Comparison of ENCODE assay signal across 21 cellular contexts in genomic region chrX:136047001-136047642, GRCh38.
A peak's percentile ranks its signal among the peaks of the same experiment; 100 is the strongest.
DNase-seq lines count a peak whose midpoint lies in the region; TF ChIP-seq lines count a peak whose summit lies in the region.
"Had no signal": no experiment of that assay in that cellular context is flagged by ENCODE, and none has a peak within 500 bp of the region (broad histone marks: within the 10 kb centered on the region; RNA-seq: fewer than 3 reads in every experiment).

No MANE protein-coding gene starts in this region.

- H3K4me3 ChIP-seq in adipocyte (ENCODE audit: low read length) (no peak overlapping the region), smooth muscle cell (no peak overlapping the region)
- H3K4me3 ChIP-seq: suprapubic skin had no signal

- TF ChIP-seq CTCF in smooth muscle cell (IDR thresholded peaks at IDR 0.05; ENCODE audit: borderline replicate concordance, insufficient read depth, poor library complexity, severe bottlenecking) = no peak

- peak; percentile 67 for DNase-seq in HCEC 1CT
- peak; percentile 42 for DNase-seq in adipocyte (ENCODE audit: low read depth)
- peak; percentile 6 for DNase-seq in kidney glomerular epithelial cell (lab: John Stamatoyannopoulos, UW)
- no peak for DNase-seq in smooth muscle cell (lab: John Stamatoyannopoulos, UW; ENCODE audit: unreplicated experiment)
- no peak for DNase-seq in islet precursor cell
- no peak for DNase-seq in nucleus accumbens (lab: John Stamatoyannopoulos, UW)
- DNase-seq in stimulated activated CD4-positive, alpha-beta T cell treated with anti-CD3 and anti-CD28 coated beads, Interleukin-1b, Interleukin-23, amount 100 ng/mL, for 48 hours = no peak
- no peak for DNase-seq in NCI-H69 (lab: John Stamatoyannopoulos, UW)
- DNase-seq: activated CD4-positive, alpha-beta T cell treated with anti-CD3 and anti-CD28 coated beads, Interleukin-2, amount 50 U/mL, for 4 hours; activated gamma-delta T cell; CD4-positive, alpha-beta memory T cell; DMS79 treated with DMSO at 0.1 percent for 48 hours; hypothalamus; KBM-7; kidney; natural killer cell; NCI-H1092; NCI-H510A treated with DMSO at 0.1 percent for 48 hours; SHP77; stimulated activated CD4-positive, alpha-beta T cell treated with anti-CD3 and anti-CD28 coated beads, Interleukin-12 subunit alpha, Interleukin-12 subunit beta, amount 100 ng/mL, for 4 hours had no signal

- no peak overlapping the region for H2AFZ ChIP-seq in smooth muscle cell (ENCODE audit: low read depth)

- no peaks in the 10 kb centered on the region for H4K20me1 ChIP-seq in smooth muscle cell (ENCODE audit: low read depth)

- no peaks in the 10 kb centered on the region for H3K79me2 ChIP-seq in smooth muscle cell (ENCODE audit: low read depth)

- H3K9ac ChIP-seq in adipocyte (ENCODE audit: low read length) (peak overlapping the region; percentile 9), smooth muscle cell (ENCODE audit: low read depth) (no peak overlapping the region)

- H3F3A ChIP-seq in smooth muscle cell (ENCODE audit: low read depth) = no peaks in the 10 kb centered on the region

- peak overlapping the region; percentile 33 for H3K4me2 ChIP-seq in smooth muscle cell

- H3K27me3 ChIP-seq in adipocyte (replicated peaks; ENCODE audit: control insufficient read depth, insufficient read depth, low read length) = peaks cover 31% of the 10 kb centered on the region
- no peaks in the 10 kb centered on the region for H3K27me3 ChIP-seq in smooth muscle cell (ENCODE audit: low read depth)
- H3K27me3 ChIP-seq: suprapubic skin had no signal

- H3K9me3 ChIP-seq in adipocyte (ENCODE audit: control insufficient read depth, low read length) (no peaks in the 10 kb centered on the region), smooth muscle cell (replicated peaks; ENCODE audit: low read depth) (no peaks in the 10 kb centered on the region)
- H3K9me3 ChIP-seq: suprapubic skin had no signal

- peaks cover 10% of the 10 kb centered on the region for H3K36me3 ChIP-seq in adipocyte (ENCODE audit: control insufficient read depth, insufficient read depth, low read length, severe bottlenecking)
- no peaks in the 10 kb centered on the region for H3K36me3 ChIP-seq in smooth muscle cell (ENCODE audit: low read depth)
- H3K36me3 ChIP-seq: suprapubic skin had no signal

- WGBS in smooth muscle cell (ENCODE audit: low lambda C conversion rate) = 36% methylated on average over 2 of the region's 2 CpGs

- H3K27ac ChIP-seq in smooth muscle cell (ENCODE audit: low read depth) = peak overlapping the region; percentile 67
- H3K27ac ChIP-seq: suprapubic skin had no signal

- H3K4me1 ChIP-seq in adipocyte (ENCODE audit: control insufficient read depth, insufficient read depth, low read length) (peaks cover 19% of the 10 kb centered on the region), smooth muscle cell (ENCODE audit: low read depth) (peaks cover 3% of the 10 kb centered on the region)

Comparison
In these comparisons a context has a peak if more than half of its experiments do, and no peak if none do; other contexts are left out.
1. DNase-seq: peak in HCEC 1CT (single experiment), adipocyte (single experiment) and kidney glomerular epithelial cell (single experiment); none in smooth muscle cell (single experiment), islet precursor cell (single experiment), nucleus accumbens (0 of 56), stimulated activated CD4-positive, alpha-beta T cell treated with anti-CD3 and anti-CD28 coated beads, Interleukin-1b, Interleukin-23, amount 100 ng/mL, for 48 hours (single experiment) and NCI-H69 (single experiment).